Comparison of ENCODE assay signal across 19 cellular contexts in the genomic region with DNA sequence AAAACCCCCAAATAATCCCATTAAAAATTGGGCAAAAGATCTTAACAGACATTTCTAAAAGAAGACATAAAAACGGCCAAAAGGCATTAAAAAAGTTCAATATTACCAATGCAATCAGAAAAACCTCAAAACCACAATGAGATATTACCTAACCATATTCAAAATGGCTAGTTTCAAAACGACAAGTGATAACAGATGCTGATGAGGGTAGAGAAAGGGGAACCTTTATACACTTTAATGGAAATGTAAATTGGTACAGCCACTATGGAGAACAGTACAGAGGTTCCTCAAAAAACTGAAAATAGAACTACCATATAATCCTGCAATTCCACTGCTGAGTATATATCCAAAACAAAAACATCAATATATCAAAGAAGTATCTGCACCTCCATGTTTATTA. TPM values are rescaled to one million over a fixed set of nuclear protein-coding genes. Genes with fewer than 3 reads are reported as not detected.
"Had no signal": no experiment of that assay in that cellular context is flagged by ENCODE, and none has a peak within 500 bp of the region (broad histone marks: within the 10 kb centered on the region; RNA-seq: fewer than 3 reads in every experiment).

No MANE protein-coding gene starts in this region.

- H3K4me2 ChIP-seq: smooth muscle cell had no signal

- FAIRE-seq: keratinocyte had no signal

- H3K27ac ChIP-seq: body of pancreas, dorsolateral prefrontal cortex, epithelial cell of prostate, foreskin keratinocyte, neutrophil, stomach, vagina had no signal

- H3K27me3 ChIP-seq: body of pancreas, dorsolateral prefrontal cortex, foreskin keratinocyte, stomach, vagina had no signal

- H3K36me3 ChIP-seq: neutrophil had no signal

- H3K4me1 ChIP-seq: foreskin keratinocyte had no signal

- DNase-seq: activated CD4-positive, alpha-beta memory T cell treated with anti-CD3 and anti-CD28 coated beads for 36 hours; activated CD4-positive, alpha-beta T cell treated with anti-CD3 and anti-CD28 coated beads for 36 hours; activated naive CD4-positive, alpha-beta T cell treated with Interleukin-2 at 50 U/mL for 16 hours; body of pancreas; caudate nucleus; dorsolateral prefrontal cortex; foreskin keratinocyte; glutamatergic neuron; stimulated activated CD4-positive, alpha-beta T cell treated with anti-CD3 and anti-CD28 coated beads, Interleukin-4, amount 100 ng/mL, for 1 hour; stomach; trophoblast cell had no signal

- ATAC-seq: activated CD4-positive, alpha-beta T cell treated with anti-CD3 and anti-CD28 coated beads for 36 hours; activated T-helper 17 cell treated with anti-CD3 and anti-CD28 coated beads, Interleukin-2, amount 50 U/mL, for 72 hours; body of pancreas; foreskin keratinocyte; natural killer cell treated with Interleukin-12 subunit alpha and Interleukin-12 subunit beta and Interleukin-15 and Interleukin-18, amount 100 ng/mL, for 72 hours; sciatic nerve had no signal

- H3K4me3 ChIP-seq: body of pancreas, dorsolateral prefrontal cortex, smooth muscle cell, stomach, vagina had no signal

- H3K9me3 ChIP-seq: body of pancreas, neutrophil, vagina had no signal

RNA-seq across cellular contexts. Expression of a gene that starts 6.2 kb away (rescaled TPM):
- total RNA-seq: activated CD4-positive, alpha-beta memory T cell treated with anti-CD3 and anti-CD28 coated beads for 36 hours; activated CD4-positive, alpha-beta T cell treated with anti-CD3 and anti-CD28 coated beads for 36 hours; activated T-helper 17 cell treated with anti-CD3 and anti-CD28 coated beads, Interleukin-2, amount 50 U/mL, for 72 hours; natural killer cell treated with Interleukin-12 subunit alpha and Interleukin-12 subunit beta and Interleukin-15 and Interleukin-18, amount 100 ng/mL, for 72 hours had no signal
